ENCODE assay signal across 8 cellular contexts in genomic region chr12:130879212-130879686, GRCh38. TPM values are rescaled to one million over a fixed set of nuclear protein-coding genes. Genes with fewer than 3 reads are reported as not detected.
DNase-seq lines count a peak whose midpoint lies in the region; ATAC-seq lines count a peak whose summit lies in the region.

No MANE protein-coding gene starts in this region.

- H3K79me1 ChIP-seq in mesenchymal stem cell (replicated peaks; ENCODE audit: low read length, poor library complexity, severe bottlenecking): no peaks in the 10 kb centered on the region

- H3K4me1 ChIP-seq in mesenchymal stem cell (ENCODE audit: control insufficient read depth, insufficient read depth, low read depth, low read length): peaks cover 4% of the 10 kb centered on the region

- no peak overlapping the region for H2AK5ac ChIP-seq in mesenchymal stem cell (ENCODE audit: low read length, severe bottlenecking)

- H3K4me1 Mint-ChIP-seq in immature natural killer cell: peaks cover 31 to 53% of the 10 kb centered on the region in 2 donors

- H3K18ac ChIP-seq in mesenchymal stem cell (ENCODE audit: low read depth in 1 of 2, low read length in 2 of 2): no peak overlapping the region

- no peak overlapping the region for H2BK12ac ChIP-seq in mesenchymal stem cell (ENCODE audit: low read length in 2 of 2)

- H3K27ac Mint-ChIP-seq in immature natural killer cell: peak overlapping the region in 3 of 6 donors; percentile 62 to 81 (median 66)

- H3K9me3 Mint-ChIP-seq in immature natural killer cell: no peaks in the 10 kb centered on the region

- ATAC-seq in GM21447 (IDR thresholded peaks at IDR 0.05; ENCODE audit: unreplicated experiment): peak; percentile 90
- ATAC-seq in HG03558 (IDR thresholded peaks at IDR 0.05; ENCODE audit: extremely low read depth, unreplicated experiment): peak; percentile 61

- H3K4me2 ChIP-seq in mesenchymal stem cell (ENCODE audit: low read length, poor library complexity, severe bottlenecking): no peak overlapping the region

- H3K9me3 ChIP-seq in mesenchymal stem cell (ENCODE audit: control insufficient read depth, low read length): no peaks in the 10 kb centered on the region

- no peak overlapping the region for H4K91ac ChIP-seq in mesenchymal stem cell (ENCODE audit: low read length)

- H2BK120ac ChIP-seq in mesenchymal stem cell (ENCODE audit: low read depth, low read length): no peak overlapping the region

- no peak overlapping the region for H3K14ac ChIP-seq in mesenchymal stem cell (ENCODE audit: low read length in 2 of 2)

- no peak overlapping the region for H3K27ac ChIP-seq in mesenchymal stem cell (ENCODE audit: low read length, poor library complexity, severe bottlenecking)

- no peak overlapping the region for H2BK5ac ChIP-seq in mesenchymal stem cell (ENCODE audit: low read depth, low read length, poor library complexity, severe bottlenecking)

- DNase-seq in DMS 273 (lab: John Stamatoyannopoulos, UW; ENCODE audit: unreplicated experiment) (peak; percentile 34), DMS 273 treated with DMSO at 0.1 percent for 48 hours (lab: John Stamatoyannopoulos, UW) (no peak), immature natural killer cell (no peak), NCI-H345 (lab: John Stamatoyannopoulos, UW) (no peak), mesenchymal stem cell (no peak), GM03348 (ENCODE audit: low spot score) (no peak)

- H2BK15ac ChIP-seq in mesenchymal stem cell (ENCODE audit: low read depth, poor library complexity, severe bottlenecking): no peak overlapping the region

- no peak overlapping the region for H3K4ac ChIP-seq in mesenchymal stem cell (ENCODE audit: low read depth in 1 of 2, low read length in 2 of 2)

- H2AFZ ChIP-seq in mesenchymal stem cell (ENCODE audit: low read depth, low read length): no peak overlapping the region

- no peak overlapping the region for H3K4me3 ChIP-seq in mesenchymal stem cell (ENCODE audit: insufficient read depth in 1 of 2, low read depth in 1 of 2, low read length in 2 of 2)

- no peaks in the 10 kb centered on the region for H3K27me3 ChIP-seq in mesenchymal stem cell (ENCODE audit: control insufficient read depth in 1 of 2, insufficient read depth in 1 of 2, low read length in 2 of 2)

- H3K9ac ChIP-seq in mesenchymal stem cell (ENCODE audit: low read length): no peak overlapping the region

- peaks cover 17 to 33% of the 10 kb centered on the region in 2 experiments for H3K36me3 ChIP-seq in mesenchymal stem cell (ENCODE audit: control insufficient read depth in 1 of 2, insufficient read depth in 2 of 2, low read depth in 1 of 2, low read length in 2 of 2)

- peak overlapping the region; percentile 13 to 90 (median 86) for H3K4me3 Mint-ChIP-seq in immature natural killer cell

- H4K8ac ChIP-seq in mesenchymal stem cell (ENCODE audit: low read length): no peak overlapping the region

- peaks cover 8 to 29% (median 23%) of the 10 kb centered on the region in 3 donors for H3K36me3 Mint-ChIP-seq in immature natural killer cell

- H3K27me3 Mint-ChIP-seq in immature natural killer cell (ENCODE audit: low read depth in 3 of 3): peaks cover 0 to 5% (median 2%) of the 10 kb centered on the region in 3 donors

- WGBS in mesenchymal stem cell: 89% methylated on average over 13 of the region's 13 CpGs

- H3K23ac ChIP-seq in mesenchymal stem cell (ENCODE audit: low read length in 2 of 2): no peak overlapping the region

RNA-seq across cellular contexts. Expression of gene RAN, which starts 7.4 kb away (rescaled TPM):
- polyA plus RNA-seq in immature natural killer cell: 100 to 1,000 TPM; 428 to 585 (median 478) TPM
- polyA plus RNA-seq in mesenchymal stem cell (2013, experiment 1 of 2): 308 TPM
- polyA plus RNA-seq in mesenchymal stem cell (2013, experiment 2 of 2): 307 TPM

RNA-seq across cellular contexts. Expression of gene STX2, which starts 40.2 kb away (rescaled TPM):
- polyA plus RNA-seq in immature natural killer cell: 1 to 10 TPM; 3.3 to 5.8 (median 3.6) TPM
- polyA plus RNA-seq in mesenchymal stem cell (2013, experiment 1 of 2): 45.7 TPM
- polyA plus RNA-seq in mesenchymal stem cell (2013, experiment 2 of 2): 44.7 TPM
